ENCODE assay signal across 1 cellular context in genomic region chr1:167169642-167170041, GRCh38.
TF ChIP-seq lines count a peak whose summit lies in the region.

No MANE protein-coding gene starts in this region.

TF ChIP-seq in K562, 482 proteins besides CTCF, POLR2A, EP300 and RAD21:
- no peak for TF ChIP-seq MTF1 (CRISPR knock-in tag; IDR thresholded peaks at IDR 0.05; ENCODE audit: borderline replicate concordance)
- no peak for TF ChIP-seq MCM3 (IDR thresholded peaks at IDR 0.05)
- TF ChIP-seq MED1 (CRISPR knock-in tag; IDR thresholded peaks at IDR 0.05; ENCODE audit: borderline replicate concordance), result no peak
- TF ChIP-seq RBM34 (IDR thresholded peaks at IDR 0.05; ENCODE audit: borderline replicate concordance, insufficient read depth, low read length), result no peak
- TF ChIP-seq TAF7 (tag; IDR thresholded peaks at IDR 0.05), result no peak
- TF ChIP-seq ZNF584 (CRISPR knock-in tag; IDR thresholded peaks at IDR 0.05; ENCODE audit: low read depth), result no peak
- TF ChIP-seq GATAD2A (IDR thresholded peaks at IDR 0.05), result no peak
- TF ChIP-seq, protein P1, sequence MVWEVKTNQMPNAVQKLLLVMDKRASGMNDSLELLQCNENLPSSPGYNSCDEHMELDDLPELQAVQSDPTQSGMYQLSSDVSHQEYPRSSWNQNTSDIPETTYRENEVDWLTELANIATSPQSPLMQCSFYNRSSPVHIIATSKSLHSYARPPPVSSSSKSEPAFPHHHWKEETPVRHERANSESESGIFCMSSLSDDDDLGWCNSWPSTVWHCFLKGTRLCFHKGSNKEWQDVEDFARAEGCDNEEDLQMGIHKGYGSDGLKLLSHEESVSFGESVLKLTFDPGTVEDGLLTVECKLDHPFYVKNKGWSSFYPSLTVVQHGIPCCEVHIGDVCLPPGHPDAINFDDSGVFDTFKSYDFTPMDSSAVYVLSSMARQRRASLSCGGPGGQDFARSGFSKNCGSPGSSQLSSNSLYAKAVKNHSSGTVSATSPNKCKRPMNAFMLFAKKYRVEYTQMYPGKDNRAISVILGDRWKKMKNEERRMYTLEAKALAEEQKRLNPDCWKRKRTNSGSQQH (CRISPR knock-in tag; IDR thresholded peaks at IDR 0.05), result no peak
- no peak for TF ChIP-seq MECOM (CRISPR knock-in tag; IDR thresholded peaks at IDR 0.05)
- no peak for TF ChIP-seq IRF9 (tag; IDR thresholded peaks at IDR 0.05)
- no peak for TF ChIP-seq MTA2 (IDR thresholded peaks at IDR 0.05; ENCODE audit: low read depth)
TF ChIP-seq in K562: peak in this region for 0.
